ENCODE assay signal across 8 cellular contexts in the genomic region with DNA sequence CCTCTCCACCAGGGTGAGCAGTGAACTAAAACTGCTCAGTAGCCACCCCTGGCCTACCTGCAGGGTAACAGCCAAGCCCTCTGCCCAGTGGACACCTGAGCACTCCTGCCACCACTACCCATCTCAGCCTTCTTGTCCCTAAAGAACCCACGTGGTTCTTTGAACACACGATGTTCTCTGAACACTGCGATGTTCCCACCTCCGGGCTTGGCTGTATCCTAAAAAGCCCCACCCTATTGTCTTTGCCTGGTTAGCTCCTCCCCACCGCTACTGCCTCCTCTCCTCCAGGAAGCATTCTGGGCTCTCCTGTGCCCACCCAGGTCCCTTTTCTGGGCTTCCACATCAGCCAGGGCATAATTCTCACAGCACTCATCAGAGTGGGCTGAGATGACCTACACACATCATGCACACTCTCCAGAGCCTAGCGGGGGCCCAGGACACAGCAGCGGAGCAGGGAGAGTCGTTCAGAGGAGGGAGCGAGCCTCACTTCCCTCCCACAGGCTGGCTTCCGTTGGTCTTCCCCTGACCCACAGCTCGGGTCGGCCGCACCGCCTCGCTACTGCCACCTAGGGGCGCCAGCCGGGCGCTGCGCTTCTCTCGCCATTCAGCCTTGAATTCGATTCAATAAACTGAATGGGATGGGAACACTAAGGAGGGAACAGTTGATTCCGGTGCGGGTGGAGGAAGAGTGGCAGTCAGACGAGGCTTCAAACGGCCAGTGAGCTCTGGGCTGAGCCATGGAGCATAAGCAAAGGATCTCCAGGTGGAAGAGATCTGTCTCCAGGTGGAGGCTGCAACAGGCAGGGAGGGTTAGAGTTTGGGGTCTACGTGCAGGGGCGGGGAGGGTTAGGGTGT. TPM values are rescaled to one million over a fixed set of nuclear protein-coding genes. Genes with fewer than 3 reads are reported as not detected.
DNase-seq lines count a peak whose midpoint lies in the region; ATAC-seq and TF ChIP-seq lines count a peak whose summit lies in the region.

No MANE protein-coding gene starts in this region.

- DNase-seq in ELR (ENCODE audit: low read depth) (peak; percentile 86), HK-2 (ENCODE audit: unreplicated experiment) (peak; percentile 94), activated T-cell treated with anti-CD3 and anti-CD28 coated beads for 4 hours (peak; percentile 56), erythroblast (lab: John Stamatoyannopoulos, UW) (peak; percentile 84 to 88), mucosa of gallbladder (ENCODE audit: low spot score) (peak; percentile 82)
- DNase-seq in stimulated activated CD8-positive, alpha-beta memory T cell treated with anti-CD3 and anti-CD28 coated beads, Interleukin-2, amount 100 ng/mL, for 48 hours (ENCODE audit: low read depth in 2 of 2), result peak; percentile 75 to 80

- peak overlapping the region; percentile 75 for H3K4me2 ChIP-seq in OCI-LY3 (ENCODE audit: low read length)

- TF ChIP-seq CTCF in OCI-LY3 (IDR thresholded peaks at IDR 0.05; ENCODE audit: low read depth, low read length), result peak; percentile 96

- H3K9ac ChIP-seq in OCI-LY3 (ENCODE audit: low read length), result peak overlapping the region; percentile 29; the same call in 1 of the 2 replicates

- H3K27ac ChIP-seq in OCI-LY3 (ENCODE audit: low read length), result peak overlapping the region; percentile 39

- H3K4me1 ChIP-seq in OCI-LY3 (ENCODE audit: low read length), result peaks cover 20% of the 10 kb centered on the region

- H3K79me2 ChIP-seq in OCI-LY3 (ENCODE audit: low read length), result peaks cover 88% of the 10 kb centered on the region

- peaks cover 70% of the 10 kb centered on the region for H4K20me1 ChIP-seq in OCI-LY3 (ENCODE audit: insufficient read depth, low read length)

- H3K4me3 ChIP-seq in OCI-LY3 (ENCODE audit: low read length), result peak overlapping the region; percentile 70

- H3K9me3 ChIP-seq in OCI-LY3 (ENCODE audit: insufficient read depth, low read length), result no peaks in the 10 kb centered on the region

- no peak for ATAC-seq in HG03139 (IDR thresholded peaks at IDR 0.05; ENCODE audit: unreplicated experiment)

- H3K27me3 ChIP-seq in OCI-LY3 (ENCODE audit: low read depth, low read length), result no peaks in the 10 kb centered on the region

- no peak for TF ChIP-seq POLR2A in erythroblast (IDR thresholded peaks at IDR 0.05; ENCODE audit: low read length)

- H3K36me3 ChIP-seq in OCI-LY3 (replicated peaks; ENCODE audit: low read depth, low read length), result peaks cover 23% of the 10 kb centered on the region

- no peak overlapping the region for H2AFZ ChIP-seq in OCI-LY3 (ENCODE audit: low read depth, low read length)

RNA-seq across cellular contexts. Expression of gene ELAVL1, which starts 3.2 kb away (rescaled TPM):
- total RNA-seq in mucosa of gallbladder, result 68.9 TPM

RNA-seq across cellular contexts. Expression of gene CCL25, which starts 50.3 kb away (rescaled TPM):
- not detected for total RNA-seq in mucosa of gallbladder

RNA-seq across cellular contexts. Expression of gene TIMM44, which starts 58.8 kb away (rescaled TPM):
- total RNA-seq in mucosa of gallbladder, result 46.2 TPM
